Comparison of ENCODE assay signal across 14 cellular contexts in the genomic region with DNA sequence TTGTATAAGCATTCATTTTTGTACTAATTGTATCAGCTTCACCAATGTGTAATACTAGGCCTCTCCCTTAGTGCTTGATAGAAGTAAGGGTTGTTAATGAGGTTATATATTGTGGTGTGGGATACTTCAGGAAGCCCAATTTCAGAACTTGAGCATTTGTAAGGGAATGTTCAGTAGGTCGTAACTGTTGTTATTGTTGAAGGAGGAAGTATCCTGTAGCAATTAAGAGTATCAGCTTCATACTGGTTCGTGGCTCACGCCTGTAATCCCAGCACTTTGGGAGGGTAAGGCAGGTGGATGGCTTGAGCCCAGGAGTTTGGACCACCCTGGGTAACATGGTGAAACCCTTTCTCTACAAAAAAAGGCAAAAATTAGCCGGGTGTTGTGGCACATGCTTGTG. TPM values are rescaled to one million over a fixed set of nuclear protein-coding genes. Genes with fewer than 3 reads are reported as not detected.
DNase-seq lines count a peak whose midpoint lies in the region; ATAC-seq and TF ChIP-seq lines count a peak whose summit lies in the region.
"Had no signal": no experiment of that assay in that cellular context is flagged by ENCODE, and none has a peak within 500 bp of the region (broad histone marks: within the 10 kb centered on the region; RNA-seq: fewer than 3 reads in every experiment).

No MANE protein-coding gene starts in this region.

- H3K36me3 Mint-ChIP-seq in CD4-positive, alpha-beta T cell (ENCODE audit: low read depth): peaks cover 6% of the 10 kb centered on the region
- peaks cover 9% of the 10 kb centered on the region for H3K36me3 Mint-ChIP-seq in effector memory CD8-positive, alpha-beta T cell (ENCODE audit: insufficient read depth)
- peaks cover 27% of the 10 kb centered on the region for H3K36me3 Mint-ChIP-seq in stimulated activated memory B cell treated with anti-CD40 and anti-IgM and Interleukin-4, amounts not matched to agents 10 μg/mL and 1 μg/mL and 100 μg/mL, for 72 hours

- WGBS in psoas muscle, 3 donors: 51 to 66% (median 55%) methylated on average over 4 of the region's 4 CpGs
- WGBS in testis, 2 donors: 82 to 84% methylated on average over 4 of the region's 4 CpGs

- H3K27me3 ChIP-seq in CD4-positive, alpha-beta T cell (ENCODE audit: control insufficient read depth, insufficient read depth, low read length): no peaks in the 10 kb centered on the region
- H3K27me3 ChIP-seq in RWPE2 (ENCODE audit: insufficient read depth, poor library complexity, severe bottlenecking) (no peaks in the 10 kb centered on the region), psoas muscle (ENCODE audit: insufficient read depth in 3 of 3, low read length in 2 of 3) (no peaks in the 10 kb centered on the region), testis (no peaks in the 10 kb centered on the region)

- H3K4me1 ChIP-seq in RWPE2 (ENCODE audit: insufficient read depth, poor library complexity, severe bottlenecking) (peaks cover 68% of the 10 kb centered on the region), psoas muscle (peaks cover 79% of the 10 kb centered on the region), testis (peaks cover 24% of the 10 kb centered on the region)

- H3K4me3 ChIP-seq in RWPE2 (ENCODE audit: severe bottlenecking) (no peak overlapping the region), psoas muscle (no peak overlapping the region), testis (no peak overlapping the region)
- H3K4me3 ChIP-seq: lung had no signal

- peak overlapping the region; percentile 71 for H3K27ac Mint-ChIP-seq in CD4-positive, alpha-beta T cell
- peak overlapping the region; percentile 85 to 87 for H3K27ac Mint-ChIP-seq in effector memory CD8-positive, alpha-beta T cell
- H3K27ac Mint-ChIP-seq in stimulated activated memory B cell treated with anti-CD40 and anti-IgM and Interleukin-4, amounts not matched to agents 10 μg/mL and 1 μg/mL and 100 μg/mL, for 72 hours: no peak overlapping the region

- CTCF ChIA-PET in CD4-positive, alpha-beta T cell (lab: Charles Lee): interaction anchor here (0.8 to 1.5 kb wide), 2 partner anchors 30 to 57 kb away, joined by 3 to 4 read pairs; a partner anchor contains a TSS

- H3K9me3 ChIP-seq in CD4-positive, alpha-beta T cell (ENCODE audit: control insufficient read depth, low read length): no peaks in the 10 kb centered on the region
- H3K9me3 ChIP-seq in RWPE2 (ENCODE audit: severe bottlenecking) (no peaks in the 10 kb centered on the region), psoas muscle (no peaks in the 10 kb centered on the region), testis (no peaks in the 10 kb centered on the region)

- POLR2A ChIA-PET in CD4-positive, alpha-beta T cell (lab: Charles Lee): interaction anchor here (0.8 kb wide), 1 partner anchor 484 kb away, joined by 3 read pairs; a partner anchor contains a TSS

- H3K4me1 Mint-ChIP-seq in CD4-positive, alpha-beta T cell (ENCODE audit: low read depth): peaks cover 76% of the 10 kb centered on the region
- peaks cover 57 to 73% of the 10 kb centered on the region in 2 donors for H3K4me1 Mint-ChIP-seq in effector memory CD8-positive, alpha-beta T cell (ENCODE audit: low read depth in 2 of 2)
- H3K4me1 Mint-ChIP-seq in stimulated activated memory B cell treated with anti-CD40 and anti-IgM and Interleukin-4, amounts not matched to agents 10 μg/mL and 1 μg/mL and 100 μg/mL, for 72 hours: peaks cover 70% of the 10 kb centered on the region

- TF ChIP-seq POLR2A in testis (IDR thresholded peaks at IDR 0.05): no peak

- H3K36me3 ChIP-seq in RWPE2 (ENCODE audit: low read depth) (peaks cover 5% of the 10 kb centered on the region; the same call in 1 of the 2 replicates), psoas muscle (ENCODE audit: insufficient read depth in 1 of 2, low read depth in 1 of 2) (no peaks in the 10 kb centered on the region), testis (ENCODE audit: low read depth, missing control alignments) (no peaks in the 10 kb centered on the region)

- intact Hi-C loops in CD4-positive, alpha-beta T cell (cut with DNase I, micrococcal nuclease): no loop called here
- intact Hi-C loops in psoas muscle (cut with DNase I) (no loop called here), testis (cut with DNase I; ENCODE audit: low total_unique reads) (no loop called here)

- no peaks in the 10 kb centered on the region for H3K27me3 Mint-ChIP-seq in CD4-positive, alpha-beta T cell
- H3K27me3 Mint-ChIP-seq in effector memory CD8-positive, alpha-beta T cell: no peaks in the 10 kb centered on the region
- H3K27me3 Mint-ChIP-seq in stimulated activated memory B cell treated with anti-CD40 and anti-IgM and Interleukin-4, amounts not matched to agents 10 μg/mL and 1 μg/mL and 100 μg/mL, for 72 hours: no peaks in the 10 kb centered on the region

- H3K27ac ChIP-seq in CD4-positive, alpha-beta T cell (ENCODE audit: low read depth, low read length): no peak overlapping the region
- H3K27ac ChIP-seq in RWPE2 (ENCODE audit: poor library complexity, severe bottlenecking): peak overlapping the region; percentile 94
- peak overlapping the region; percentile 87 for H3K27ac ChIP-seq in psoas muscle
- no peak overlapping the region for H3K27ac ChIP-seq in testis
- H3K27ac ChIP-seq: HL-60 had no signal

- ATAC-seq in CD4-positive, alpha-beta T cell (ENCODE audit: poor library complexity): no peak
- ATAC-seq in RWPE2 (ENCODE audit: low read depth) (no peak), psoas muscle (no peak)
- ATAC-seq in effector memory CD8-positive, alpha-beta T cell (replicated peaks): no peak
- no peak for ATAC-seq in stimulated activated memory B cell treated with anti-CD40 and anti-IgM and Interleukin-4, amounts not matched to agents 10 μg/mL and 1 μg/mL and 100 μg/mL, for 72 hours
- ATAC-seq: sciatic nerve had no signal

- DNase-seq in CD4-positive, alpha-beta T cell: no peak
- DNase-seq in RWPE2 (ENCODE audit: low spot score) (no peak), psoas muscle (no peak), testis (no peak), DMS79 (lab: John Stamatoyannopoulos, UW) (no peak)
- DNase-seq in effector memory CD8-positive, alpha-beta T cell: no peak
- no peak for DNase-seq in activated CD4-positive, alpha-beta T cell treated with anti-CD3 and anti-CD28 coated beads, Interleukin-2, amount 50 U/mL, for 1 hour
- DNase-seq: caudate nucleus, MV-4-11, NCI-H526 had no signal

- no peaks in the 10 kb centered on the region for H3K9me3 Mint-ChIP-seq in CD4-positive, alpha-beta T cell
- H3K9me3 Mint-ChIP-seq in effector memory CD8-positive, alpha-beta T cell: peaks cover 0 to 2% of the 10 kb centered on the region in 2 donors
- H3K9me3 Mint-ChIP-seq in stimulated activated memory B cell treated with anti-CD40 and anti-IgM and Interleukin-4, amounts not matched to agents 10 μg/mL and 1 μg/mL and 100 μg/mL, for 72 hours: peaks cover 3% of the 10 kb centered on the region

- H3K4me3 Mint-ChIP-seq in CD4-positive, alpha-beta T cell: peak overlapping the region; percentile 38
- H3K4me3 Mint-ChIP-seq in effector memory CD8-positive, alpha-beta T cell: peak overlapping the region; percentile 55 to 76
- H3K4me3 Mint-ChIP-seq in stimulated activated memory B cell treated with anti-CD40 and anti-IgM and Interleukin-4, amounts not matched to agents 10 μg/mL and 1 μg/mL and 100 μg/mL, for 72 hours: no peak overlapping the region

- no peak for TF ChIP-seq CTCF in CD4-positive, alpha-beta T cell (IDR thresholded peaks at IDR 0.05)
- TF ChIP-seq CTCF in RWPE2 (IDR thresholded peaks at IDR 0.05; ENCODE audit: poor library complexity, severe bottlenecking): no peak
- no peak for TF ChIP-seq CTCF in psoas muscle (IDR thresholded peaks at IDR 0.05)
- TF ChIP-seq CTCF in testis (IDR thresholded peaks at IDR 0.05): no peak

RNA-seq across cellular contexts. Expression of a gene that starts 30.6 kb away (rescaled TPM):
- 10 to 100 TPM; 76.8 to 78.7 TPM for total RNA-seq in CD4-positive, alpha-beta T cell
- total RNA-seq in psoas muscle (10 to 100 TPM; 39.7 to 72.2 (median 50.6) TPM), testis (100 to 1,000 TPM in 1 of 2 donors, 10 to 100 TPM in 1; 86.9 to 102 TPM)
- polyA plus RNA-seq in psoas muscle (10 to 100 TPM; 31.1 to 58.7 (median 37.7) TPM), testis (ENCODE audit: insufficient read depth, low read depth, low replicate concordance) (44.4 TPM)

Comparison
In these comparisons a context has a peak if more than half of its experiments do, and no peak if none do; other contexts are left out.
1. H3K27ac ChIP-seq: peak in RWPE2 (single experiment) and psoas muscle (single experiment); none in CD4-positive, alpha-beta T cell (single experiment) and testis (0 of 2).